ENCODE assay signal across 10 cellular contexts in the genomic region with DNA sequence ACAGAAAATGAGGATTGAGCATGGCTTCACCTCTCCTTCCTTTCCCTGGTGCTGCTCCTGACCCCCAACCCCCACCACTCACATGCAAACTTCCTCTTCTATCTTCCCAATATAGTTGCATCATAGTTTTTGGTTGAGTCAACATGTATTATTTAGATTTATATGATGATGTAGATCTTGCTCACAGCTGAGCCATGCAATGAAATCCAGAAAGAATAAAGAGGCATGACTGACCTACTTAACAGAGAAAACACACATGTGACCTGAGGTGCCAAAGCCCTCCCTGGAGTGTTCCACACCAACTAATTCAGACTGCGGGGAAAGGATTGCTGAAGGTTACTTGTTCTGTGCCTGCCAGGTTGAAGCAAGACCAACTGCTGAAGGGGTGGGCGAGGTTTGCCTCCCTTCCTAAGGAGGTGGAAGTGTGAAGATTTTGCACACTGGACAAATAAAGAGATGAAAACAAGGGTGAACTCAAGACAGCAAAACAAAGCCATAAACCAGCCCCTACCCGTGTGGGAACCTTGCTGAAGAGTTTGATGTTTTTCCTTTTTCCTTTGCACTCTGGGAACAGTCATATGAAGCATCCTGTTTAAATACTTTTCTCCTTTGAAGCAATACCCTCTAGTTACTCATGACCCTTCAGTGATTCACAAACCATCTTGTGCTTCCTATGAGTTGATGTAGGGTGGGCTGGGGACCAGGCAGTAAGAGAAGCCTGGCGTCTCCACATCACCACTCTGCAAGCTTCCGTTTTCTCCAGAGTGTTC.
DNase-seq lines count a peak whose midpoint lies in the region; TF ChIP-seq lines count a peak whose summit lies in the region.
"Had no signal": no experiment of that assay in that cellular context is flagged by ENCODE, and none has a peak within 500 bp of the region (broad histone marks: within the 10 kb centered on the region; RNA-seq: fewer than 3 reads in every experiment).

No MANE protein-coding gene starts in this region.

- H3K79me2 ChIP-seq in osteoblast (ENCODE audit: insufficient read depth, low read length) = no peaks in the 10 kb centered on the region

- no peak overlapping the region for H3K27ac Mint-ChIP-seq in CD8-positive, alpha-beta memory T cell

- POLR2A ChIA-PET in CD8-positive, alpha-beta memory T cell (lab: Charles Lee) = no interaction called here

- TF ChIP-seq POLR2A in tibial nerve (IDR thresholded peaks at IDR 0.05) = no peak

- DNase-seq in EL (peak; percentile 90), NOMO-1 treated with DMSO at 0.1 percent for 48 hours (lab: John Stamatoyannopoulos, UW; ENCODE audit: unreplicated experiment) (peak; percentile 66), choroid plexus epithelial cell (ENCODE audit: low read depth) (peak; percentile 89), osteoblast (ENCODE audit: insufficient read length, low spot score, missing footprints) (peak; percentile 76), NCI-H526 (lab: John Stamatoyannopoulos, UW) (no peak), tibial nerve (ENCODE audit: low spot score in 2 of 2) (no peak)
- DNase-seq in CD8-positive, alpha-beta memory T cell = no peak
- no peak for DNase-seq in activated T-cell treated with anti-CD3 and anti-CD28 coated beads, Interleukin-2, amount 50 U/mL, for 1 hour
- DNase-seq: colonic mucosa had no signal

- peaks cover 14 to 19% of the 10 kb centered on the region in 2 donors for H3K27me3 Mint-ChIP-seq in CD8-positive, alpha-beta memory T cell

- no peak overlapping the region for H3K4me3 Mint-ChIP-seq in CD8-positive, alpha-beta memory T cell

- H3K4me2 ChIP-seq in osteoblast (ENCODE audit: insufficient read depth, low read length) = peak overlapping the region; percentile 63

- peak overlapping the region; percentile 11 for H2AFZ ChIP-seq in osteoblast (ENCODE audit: low read length)

- TF ChIP-seq EP300 in tibial nerve (IDR thresholded peaks at IDR 0.05) = peak in 1 of 2 donors; percentile 35

- no peak for TF ChIP-seq CTCF in choroid plexus epithelial cell (conservative IDR thresholded peaks at IDR 0.05; ENCODE audit: low read depth, low read length)
- TF ChIP-seq CTCF in osteoblast (IDR thresholded peaks at IDR 0.05; ENCODE audit: extremely low read depth, low read depth, low read length) = no peak
- TF ChIP-seq CTCF in tibial nerve (IDR thresholded peaks at IDR 0.05) = no peak

- peaks cover 0 to 5% (median under 1%) of the 10 kb centered on the region in 5 donors for H3K9me3 Mint-ChIP-seq in CD8-positive, alpha-beta memory T cell

- no peaks in the 10 kb centered on the region for H3K27me3 ChIP-seq in osteoblast (ENCODE audit: insufficient read depth, low read length)
- no peaks in the 10 kb centered on the region for H3K27me3 ChIP-seq in CD8-positive, alpha-beta memory T cell (ENCODE audit: insufficient read depth, low read length, poor library complexity, severe bottlenecking)
- no peaks in the 10 kb centered on the region for H3K27me3 ChIP-seq in tibial nerve
- H3K27me3 ChIP-seq: colonic mucosa had no signal

- H3K4me3 ChIP-seq in choroid plexus epithelial cell (ENCODE audit: low read depth, low read length) (no peak overlapping the region), osteoblast (ENCODE audit: insufficient read depth, low read length) (no peak overlapping the region), tibial nerve (no peak overlapping the region)
- H3K4me3 ChIP-seq in CD8-positive, alpha-beta memory T cell (ENCODE audit: low read length) = no peak overlapping the region
- H3K4me3 ChIP-seq: colonic mucosa, SK-N-MC had no signal

- 77 to 87% methylated on average over 5 of the region's 5 CpGs for WGBS in tibial nerve, 2 donors

- H3K27ac ChIP-seq in osteoblast (ENCODE audit: low read depth, low read length) = peak overlapping the region; percentile 82
- no peak overlapping the region for H3K27ac ChIP-seq in CD8-positive, alpha-beta memory T cell (ENCODE audit: low read depth, low read length)
- no peak overlapping the region for H3K27ac ChIP-seq in tibial nerve
- H3K27ac ChIP-seq: colonic mucosa, SK-N-MC had no signal

- H4K20me1 ChIP-seq in osteoblast (ENCODE audit: insufficient read depth, low read length) = no peaks in the 10 kb centered on the region

- CTCF ChIA-PET in CD8-positive, alpha-beta memory T cell (lab: Charles Lee) = no interaction called here

- H3K4me1 ChIP-seq in osteoblast (ENCODE audit: insufficient read depth, low read length) = peaks cover 24% of the 10 kb centered on the region
- no peaks in the 10 kb centered on the region for H3K4me1 ChIP-seq in CD8-positive, alpha-beta memory T cell (ENCODE audit: insufficient read depth, low read length)
- peaks cover 0 to 9% (median 2%) of the 10 kb centered on the region in 4 donors for H3K4me1 ChIP-seq in tibial nerve
- H3K4me1 ChIP-seq: colonic mucosa had no signal

- peaks cover 0 to 7% (median 2%) of the 10 kb centered on the region in 3 donors for H3K4me1 Mint-ChIP-seq in CD8-positive, alpha-beta memory T cell

- no peaks in the 10 kb centered on the region for H3K9me3 ChIP-seq in osteoblast (ENCODE audit: low read depth, low read length)
- H3K9me3 ChIP-seq in CD8-positive, alpha-beta memory T cell (ENCODE audit: low read length) = no peaks in the 10 kb centered on the region
- H3K9me3 ChIP-seq in tibial nerve = no peaks in the 10 kb centered on the region
- H3K9me3 ChIP-seq: colonic mucosa had no signal

- H3K36me3 Mint-ChIP-seq in CD8-positive, alpha-beta memory T cell = peaks cover 0 to 3% (median 0%) of the 10 kb centered on the region in 3 donors

- H3K36me3 ChIP-seq in osteoblast (ENCODE audit: insufficient read depth, low read length) (no peaks in the 10 kb centered on the region), tibial nerve (no peaks in the 10 kb centered on the region)
- H3K36me3 ChIP-seq in CD8-positive, alpha-beta memory T cell (ENCODE audit: insufficient read depth, low read length) = no peaks in the 10 kb centered on the region
- H3K36me3 ChIP-seq: colonic mucosa had no signal

Comparison
In these comparisons a context has a peak if more than half of its experiments do, and no peak if none do; other contexts are left out.
1. DNase-seq: peak in EL (single experiment), NOMO-1 treated with DMSO at 0.1 percent for 48 hours (single experiment), choroid plexus epithelial cell (single experiment) and osteoblast (single experiment); none in CD8-positive, alpha-beta memory T cell (0 of 5), NCI-H526 (0 of 2), activated T-cell treated with anti-CD3 and anti-CD28 coated beads, Interleukin-2, amount 50 U/mL, for 1 hour (single experiment) and tibial nerve (0 of 2).